ENCODE assay signal across 8 cellular contexts in genomic region chr19:50511069-50511822, GRCh38. TPM values are rescaled to one million over a fixed set of nuclear protein-coding genes. Genes with fewer than 3 reads are reported as not detected.
DNase-seq lines count a peak whose midpoint lies in the region; ATAC-seq and TF ChIP-seq lines count a peak whose summit lies in the region.

JOSD2 (minus strand) TSS chr19:50511191; CDS start chr19:50510431, 760 bp downstream.

- H3K9me3 ChIP-seq in SU-DHL-6 (ENCODE audit: insufficient read depth, low read length), result no peaks in the 10 kb centered on the region
- no peaks in the 10 kb centered on the region for H3K9me3 ChIP-seq in osteoblast (ENCODE audit: low read depth, low read length)
- no peaks in the 10 kb centered on the region for H3K9me3 ChIP-seq in thoracic aorta

- H2AFZ ChIP-seq in SU-DHL-6 (ENCODE audit: low read depth, low read length, severe bottlenecking) (peak within 1 kb of the TSS; percentile 76), osteoblast (ENCODE audit: low read length) (peak within 1 kb of the TSS; percentile 90)

- peaks cover 8% of the 10 kb centered on the region for H3K4me1 ChIP-seq in osteoblast (ENCODE audit: insufficient read depth, low read length)
- peaks cover 7 to 10% of the 10 kb centered on the region in 2 donors for H3K4me1 ChIP-seq in thoracic aorta (ENCODE audit: control insufficient read depth in 1 of 2, low read depth in 2 of 2)

- H3K27ac Mint-ChIP-seq in activated naive CD8-positive, alpha-beta T cell treated with anti-CD3 and anti-CD28 coated beads, Interleukin-2, amount 10 ng/mL, durations not matched to agents 7 days and 5 days, result peak within 1 kb of the TSS; percentile 100
- H3K27ac Mint-ChIP-seq in glutamatergic neuron (ENCODE audit: unreplicated experiment), result peak within 1 kb of the TSS; percentile 94

- H3K79me2 ChIP-seq in SU-DHL-6 (ENCODE audit: insufficient read depth, low read length), result no peaks in the 10 kb centered on the region
- peaks cover 8% of the 10 kb centered on the region for H3K79me2 ChIP-seq in osteoblast (ENCODE audit: insufficient read depth, low read length)

- H3K4me1 Mint-ChIP-seq in activated naive CD8-positive, alpha-beta T cell treated with anti-CD3 and anti-CD28 coated beads, Interleukin-2, amount 10 ng/mL, durations not matched to agents 7 days and 5 days, result peaks cover 18% of the 10 kb centered on the region
- peaks cover 16% of the 10 kb centered on the region for H3K4me1 Mint-ChIP-seq in glutamatergic neuron (ENCODE audit: low read depth, unreplicated experiment)

- H3F3A ChIP-seq in SU-DHL-6 (ENCODE audit: insufficient read depth), result no peaks in the 10 kb centered on the region

- ATAC-seq in HG02642 (IDR thresholded peaks at IDR 0.05; ENCODE audit: poor library complexity, unreplicated experiment) (peak; percentile 89), thoracic aorta (ENCODE audit: insufficient number of reproducible peaks, low FRiP score, low read depth) (peak; percentile 93)
- peak; percentile 95 for ATAC-seq in activated naive CD8-positive, alpha-beta T cell treated with anti-CD3 and anti-CD28 coated beads, Interleukin-2, amount 10 ng/mL, durations not matched to agents 7 days and 5 days (ENCODE audit: low read depth)

- POLR2A ChIA-PET in activated naive CD8-positive, alpha-beta T cell treated with anti-CD3 and anti-CD28 coated beads, Interleukin-2, amount 10 ng/mL, durations not matched to agents 7 days and 5 days (lab: Charles Lee), result interaction anchor here (0.5 to 1.5 kb wide), 18 partner anchors 10 to 621 kb away, joined by 3 to 7 read pairs (median 4); partner anchors contain the start of genes GARIN5A, KCNC3, POLD1 and ZNF473

- H3K36me3 ChIP-seq in SU-DHL-6 (ENCODE audit: low read length), result no peaks in the 10 kb centered on the region
- no peaks in the 10 kb centered on the region for H3K36me3 ChIP-seq in osteoblast (ENCODE audit: insufficient read depth, low read length)
- no peaks in the 10 kb centered on the region for H3K36me3 ChIP-seq in thoracic aorta

- DNase-seq in GM10266 (ENCODE audit: extremely low spot score), result peak; percentile 99
- DNase-seq in NCI-H128 (lab: John Stamatoyannopoulos, UW; ENCODE audit: unreplicated experiment), result peak; percentile 96
- DNase-seq in activated naive CD8-positive, alpha-beta T cell treated with anti-CD3 and anti-CD28 coated beads, Interleukin-2, amount 10 ng/mL, durations not matched to agents 7 days and 5 days, result peak; percentile 95
- peak; percentile 97 for DNase-seq in glutamatergic neuron
- DNase-seq in osteoblast (ENCODE audit: insufficient read length, low spot score, missing footprints), result peak; percentile 100
- peak; percentile 99 for DNase-seq in thoracic aorta (ENCODE audit: low spot score)

- H3K4me3 Mint-ChIP-seq in activated naive CD8-positive, alpha-beta T cell treated with anti-CD3 and anti-CD28 coated beads, Interleukin-2, amount 10 ng/mL, durations not matched to agents 7 days and 5 days, result peak within 1 kb of the TSS; percentile 99
- peak within 1 kb of the TSS; percentile 83 for H3K4me3 Mint-ChIP-seq in glutamatergic neuron (ENCODE audit: unreplicated experiment)

- H3K4me2 ChIP-seq in SU-DHL-6 (ENCODE audit: low read depth, low read length, poor library complexity, severe bottlenecking), result peak within 1 kb of the TSS; percentile 78
- H3K4me2 ChIP-seq in osteoblast (ENCODE audit: insufficient read depth, low read length), result peak within 1 kb of the TSS; percentile 96

- H4K20me1 ChIP-seq in SU-DHL-6 (ENCODE audit: low read depth, low read length) (no peaks in the 10 kb centered on the region), osteoblast (ENCODE audit: insufficient read depth, low read length) (no peaks in the 10 kb centered on the region)

- no peak for TF ChIP-seq CTCF in GM10266 (IDR thresholded peaks at IDR 0.05; ENCODE audit: control insufficient read depth, insufficient read depth, low read depth, missing control alignments)
- TF ChIP-seq CTCF in SU-DHL-6 (IDR thresholded peaks at IDR 0.05; ENCODE audit: insufficient read depth, low read length, poor library complexity, severe bottlenecking), result no peak
- no peak for TF ChIP-seq CTCF in glutamatergic neuron (IDR thresholded peaks at IDR 0.05; ENCODE audit: partially characterized antibody, unreplicated experiment)
- TF ChIP-seq CTCF in osteoblast (IDR thresholded peaks at IDR 0.05; ENCODE audit: extremely low read depth, low read depth, low read length), result no peak
- TF ChIP-seq CTCF in thoracic aorta (IDR thresholded peaks at IDR 0.05), result no peak

- H3K4me3 ChIP-seq in SU-DHL-6 (ENCODE audit: insufficient read depth, low read length, poor library complexity, severe bottlenecking), result peak within 1 kb of the TSS; percentile 64
- H3K4me3 ChIP-seq in osteoblast (ENCODE audit: insufficient read depth, low read length), result peak within 1 kb of the TSS; percentile 96
- peak within 1 kb of the TSS; percentile 92 for H3K4me3 ChIP-seq in thoracic aorta

- H3K9ac ChIP-seq in SU-DHL-6 (ENCODE audit: low read length), result peak within 1 kb of the TSS; percentile 80

- peaks cover 8% of the 10 kb centered on the region for H3K36me3 Mint-ChIP-seq in activated naive CD8-positive, alpha-beta T cell treated with anti-CD3 and anti-CD28 coated beads, Interleukin-2, amount 10 ng/mL, durations not matched to agents 7 days and 5 days
- H3K36me3 Mint-ChIP-seq in glutamatergic neuron (ENCODE audit: unreplicated experiment), result no peaks in the 10 kb centered on the region

- peaks cover 6% of the 10 kb centered on the region for H3K27me3 Mint-ChIP-seq in activated naive CD8-positive, alpha-beta T cell treated with anti-CD3 and anti-CD28 coated beads, Interleukin-2, amount 10 ng/mL, durations not matched to agents 7 days and 5 days
- peaks cover 24% of the 10 kb centered on the region for H3K27me3 Mint-ChIP-seq in glutamatergic neuron (ENCODE audit: unreplicated experiment)

- no peak within 1 kb of the TSS for H3K27ac ChIP-seq in SU-DHL-6 (ENCODE audit: low read depth, low read length)
- H3K27ac ChIP-seq in osteoblast (ENCODE audit: low read depth, low read length), result peak within 1 kb of the TSS; percentile 51
- peak within 1 kb of the TSS; percentile 41 to 53 for H3K27ac ChIP-seq in thoracic aorta

- no peaks in the 10 kb centered on the region for H3K27me3 ChIP-seq in SU-DHL-6 (ENCODE audit: low read length)
- H3K27me3 ChIP-seq in osteoblast (ENCODE audit: insufficient read depth, low read length), result no peaks in the 10 kb centered on the region
- H3K27me3 ChIP-seq in thoracic aorta (replicated peaks; ENCODE audit: insufficient read depth), result no peaks in the 10 kb centered on the region

- no peaks in the 10 kb centered on the region for H3K9me2 ChIP-seq in SU-DHL-6 (replicated peaks; ENCODE audit: insufficient read depth, low read length)

- H3K9me3 Mint-ChIP-seq in activated naive CD8-positive, alpha-beta T cell treated with anti-CD3 and anti-CD28 coated beads, Interleukin-2, amount 10 ng/mL, durations not matched to agents 7 days and 5 days, result no peaks in the 10 kb centered on the region
- peaks cover 15% of the 10 kb centered on the region for H3K9me3 Mint-ChIP-seq in glutamatergic neuron (ENCODE audit: unreplicated experiment)

RNA-seq across cellular contexts. Expression of gene JOSD2, which starts in this region (rescaled TPM):
- total RNA-seq in activated naive CD8-positive, alpha-beta T cell treated with anti-CD3 and anti-CD28 coated beads, Interleukin-2, amount 10 ng/mL, durations not matched to agents 7 days and 5 days, result 10 to 100 TPM; 31.5 to 37.3 TPM
- total RNA-seq in glutamatergic neuron (ENCODE audit: unreplicated experiment) (19.1 TPM), osteoblast (19.4 and 22.8 TPM in 2 replicates), thoracic aorta (10 to 100 TPM; 11.6 to 34.7 TPM)
